8 cellular contexts compared by ENCODE assay signal in genomic region chr19:343941-344624, GRCh38. TPM values are rescaled to one million over a fixed set of nuclear protein-coding genes. Genes with fewer than 3 reads are reported as not detected.
DNase-seq lines count a peak whose midpoint lies in the region; ATAC-seq and TF ChIP-seq lines count a peak whose summit lies in the region.

No MANE protein-coding gene starts in this region.

- H3K4me1 Mint-ChIP-seq in T-helper 2 cell treated with Interferon-gamma antibody and Interleukin-4, amounts not matched to agents 5 μg/mL and 100 μg/mL, for 36 hours (ENCODE audit: low read depth) = peaks cover 37% of the 10 kb centered on the region
- peaks cover 37% of the 10 kb centered on the region for H3K4me1 Mint-ChIP-seq in mesothelial cell of epicardium

- peaks cover 25% of the 10 kb centered on the region for H3K36me3 Mint-ChIP-seq in T-helper 2 cell treated with Interferon-gamma antibody and Interleukin-4, amounts not matched to agents 5 μg/mL and 100 μg/mL, for 36 hours (ENCODE audit: low read depth)
- peaks cover 13% of the 10 kb centered on the region for H3K36me3 Mint-ChIP-seq in mesothelial cell of epicardium

- peaks cover 9% of the 10 kb centered on the region for H3K27me3 Mint-ChIP-seq in T-helper 2 cell treated with Interferon-gamma antibody and Interleukin-4, amounts not matched to agents 5 μg/mL and 100 μg/mL, for 36 hours (ENCODE audit: low read depth)
- H3K27me3 Mint-ChIP-seq in mesothelial cell of epicardium (ENCODE audit: low read depth) = no peaks in the 10 kb centered on the region

- TF ChIP-seq CTCF in 22Rv1 (IDR thresholded peaks at IDR 0.05) (no peak), GM13977 (IDR thresholded peaks at IDR 0.05; ENCODE audit: extremely low read depth, insufficient read depth, missing control alignments) (no peak), dorsolateral prefrontal cortex (IDR thresholded peaks at IDR 0.05 in 54 of 56, conservative IDR thresholded peaks at IDR 0.05 in 2 of 56; ENCODE audit: low read depth in 1 of 56, partially characterized antibody in 56 of 56) (no peak), mesothelial cell of epicardium (IDR thresholded peaks at IDR 0.05; ENCODE audit: unreplicated experiment) (no peak), stomach (IDR thresholded peaks at IDR 0.05) (no peak)

- peaks cover 0 to 18% (median 8%) of the 10 kb centered on the region in 4 donors for H3K36me3 ChIP-seq in stomach

- peak overlapping the region; percentile 65 for H3K27ac Mint-ChIP-seq in T-helper 2 cell treated with Interferon-gamma antibody and Interleukin-4, amounts not matched to agents 5 μg/mL and 100 μg/mL, for 36 hours
- H3K27ac Mint-ChIP-seq in mesothelial cell of epicardium = peak overlapping the region; percentile 74

- peak overlapping the region; percentile 85 for H3K4me3 Mint-ChIP-seq in T-helper 2 cell treated with Interferon-gamma antibody and Interleukin-4, amounts not matched to agents 5 μg/mL and 100 μg/mL, for 36 hours
- H3K4me3 Mint-ChIP-seq in mesothelial cell of epicardium = peak overlapping the region; percentile 71

- peak; percentile 35 for ATAC-seq in HG02981 (IDR thresholded peaks at IDR 0.05; ENCODE audit: unreplicated experiment)

- H3K27ac ChIP-seq in 22Rv1 (peak overlapping the region; percentile 61), dorsolateral prefrontal cortex (peak overlapping the region in 44 of 59 donors; percentile 14 to 89 (median 67)), stomach (peak overlapping the region; percentile 54 to 87 (median 75))

- H3K9me3 ChIP-seq in stomach = no peaks in the 10 kb centered on the region

- intact Hi-C loops in dorsolateral prefrontal cortex (cut with DNase I) = loop anchor here in 1 of 2 donors (5.0 kb wide), 2 partner anchors 52 to 138 kb away; partner anchors contain the start of gene PLPP2
- intact Hi-C loops in stomach (cut with DNase I; ENCODE audit: low total_unique reads) = no loop called here

- no peak for TF ChIP-seq POLR2A in stomach (IDR thresholded peaks at IDR 0.05)

- in situ Hi-C loops in GM13977 (cut with MboI; ENCODE audit: low pct_unique_long_range_greater_than_20kb, low sequenced_read_pairs, unreplicated experiment) = no loop called here

- TF ChIP-seq EP300 in stomach (IDR thresholded peaks at IDR 0.05) = no peak

- WGBS in stomach, 5 donors = 0 to 1% (median 1%) methylated on average over 13 to 70 of the region's 70 CpGs

- H3K27me3 ChIP-seq in dorsolateral prefrontal cortex = no peaks in the 10 kb centered on the region
- peaks cover 0 to 15% (median 0%) of the 10 kb centered on the region in 3 donors for H3K27me3 ChIP-seq in stomach

- H3K9me3 Mint-ChIP-seq in T-helper 2 cell treated with Interferon-gamma antibody and Interleukin-4, amounts not matched to agents 5 μg/mL and 100 μg/mL, for 36 hours = no peaks in the 10 kb centered on the region
- H3K9me3 Mint-ChIP-seq in mesothelial cell of epicardium = peaks cover 15% of the 10 kb centered on the region

- DNase-seq in GM13977 (ENCODE audit: low spot score) = peak; percentile 91
- DNase-seq in T-helper 2 cell treated with Interferon-gamma antibody and Interleukin-4, amounts not matched to agents 5 μg/mL and 100 μg/mL, for 36 hours (ENCODE audit: low spot score) = peak; percentile 14
- peak in 2 of 10 donors; percentile 39 to 51 for DNase-seq in dorsolateral prefrontal cortex
- peak; percentile 43 to 58 for DNase-seq in mesothelial cell of epicardium (ENCODE audit: low spot score in 2 of 2, unreplicated experiment in 2 of 2)
- DNase-seq in stomach = no peak
- no peak for DNase-seq in DMS53 treated with DMSO at 0.1 percent for 48 hours (lab: John Stamatoyannopoulos, UW; ENCODE audit: unreplicated experiment)

- peaks cover 34 to 50% (median 41%) of the 10 kb centered on the region in 4 donors for H3K4me1 ChIP-seq in stomach

- H3K4me3 ChIP-seq in dorsolateral prefrontal cortex = peak overlapping the region; percentile 55 to 94 (median 78)
- peak overlapping the region; percentile 69 to 97 (median 90) for H3K4me3 ChIP-seq in stomach

RNA-seq across cellular contexts. Expression of gene MIER2, which starts 0.5 kb away (rescaled TPM):
- total RNA-seq in dorsolateral prefrontal cortex (10 to 100 TPM; 14.9 to 45.6 (median 27.8) TPM), mesothelial cell of epicardium (47.1 to 50.5 TPM (median 47.6 TPM) in 3 replicates), stomach (10 to 100 TPM in 4 of 5 donors, 1 to 10 TPM in 1; 5.8 to 29.6 (median 13.6) TPM)
- 10 to 100 TPM in 2 of 3 donors, 1 to 10 TPM in 1; 8.4 to 13.4 (median 12.1) TPM for polyA plus RNA-seq in stomach

RNA-seq across cellular contexts. Expression of gene PLPP2, which starts 52.9 kb away (rescaled TPM):
- total RNA-seq in dorsolateral prefrontal cortex (100 to 1,000 TPM in 2 of 120 experiments, 10 to 100 TPM in 117, 1 to 10 TPM in 1; 8.9 to 153 (median 31.6) TPM), mesothelial cell of epicardium (8.0 to 8.8 TPM (median 8.4 TPM) in 3 replicates), stomach (100 to 1,000 TPM in 1 of 5 donors, 10 to 100 TPM in 4; 22.2 to 228 (median 46.4) TPM)
- polyA plus RNA-seq in stomach = 10 to 100 TPM; 22.5 to 55.7 (median 28.4) TPM

Comparison
In these comparisons a context has a peak if more than half of its experiments do, and no peak if none do; other contexts are left out.
1. DNase-seq: peak in GM13977 (single experiment), T-helper 2 cell treated with Interferon-gamma antibody and Interleukin-4, amounts not matched to agents 5 μg/mL and 100 μg/mL, for 36 hours (single experiment) and mesothelial cell of epicardium (2 of 2); none in stomach (single experiment) and DMS53 treated with DMSO at 0.1 percent for 48 hours (single experiment).
2. Peak in every context shown above with its lines, with median percentiles within 50 percentile points of each other: H3K27ac ChIP-seq.